ENCODE assay signal across 1 cellular context in the genomic region with DNA sequence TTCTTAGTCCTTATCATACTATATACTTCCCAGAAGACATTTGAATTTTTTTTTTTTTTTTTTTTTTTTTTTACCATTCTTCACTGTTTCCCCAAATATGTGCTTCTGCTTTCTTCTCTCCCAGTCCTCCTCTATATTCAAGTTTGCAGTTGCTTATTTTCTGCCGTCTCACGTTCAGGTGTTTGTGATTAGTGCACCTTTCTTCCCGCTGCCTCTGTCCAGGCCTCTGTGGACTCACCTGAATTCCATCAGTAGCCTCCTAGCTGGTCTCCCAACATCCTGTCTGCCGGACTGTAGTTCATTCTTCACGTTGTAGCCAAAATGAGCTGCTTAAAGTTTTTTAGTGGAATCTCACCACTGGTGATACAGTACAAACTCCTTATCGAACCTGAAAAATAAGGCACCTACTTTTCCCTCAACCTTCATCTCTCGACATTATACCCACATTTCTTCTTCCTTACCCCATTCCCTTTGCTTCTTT.
TF ChIP-seq lines count a peak whose summit lies in the region.

No MANE protein-coding gene starts in this region.

TF ChIP-seq in K562, 482 proteins besides CTCF, POLR2A, EP300 and RAD21 (continues in another document):
- TF ChIP-seq GTF2F1 (IDR thresholded peaks at IDR 0.05; ENCODE audit: low read depth, low read length) (no peak), CHD2 (IDR thresholded peaks at IDR 0.05; ENCODE audit: low read depth, low read length) (no peak), PHF8 (IDR thresholded peaks at IDR 0.05; ENCODE audit: borderline replicate concordance, low read length) (no peak), THRAP3 (IDR thresholded peaks at IDR 0.05; ENCODE audit: borderline replicate concordance) (no peak), MEF2D (tag; conservative IDR thresholded peaks at IDR 0.05; ENCODE audit: low read depth) (no peak), ILF3 (IDR thresholded peaks at IDR 0.05; ENCODE audit: borderline replicate concordance) (no peak), BMI1 (IDR thresholded peaks at IDR 0.05; ENCODE audit: low read length) (no peak), POLR3G (IDR thresholded peaks at IDR 0.05; ENCODE audit: extremely low read depth, insufficient read length, insufficient replicate concordance) (no peak), POLR2H (tag; IDR thresholded peaks at IDR 0.05; ENCODE audit: low read depth) (0 out of 2 replicates have a peak, but pooled peaks have one; percentile 1), FOXJ2 (tag; IDR thresholded peaks at IDR 0.05) (no peak), ZNF224 (CRISPR knock-in tag; IDR thresholded peaks at IDR 0.05) (no peak), GABPA (tag; conservative IDR thresholded peaks at IDR 0.05; ENCODE audit: low read depth) (no peak), TEAD1 (CRISPR knock-in tag; IDR thresholded peaks at IDR 0.05) (no peak), KLF6 (CRISPR knock-in tag; IDR thresholded peaks at IDR 0.05; ENCODE audit: borderline replicate concordance) (no peak), RBM34 (IDR thresholded peaks at IDR 0.05; ENCODE audit: borderline replicate concordance, insufficient read depth, low read length) (no peak), COPS2 (conservative IDR thresholded peaks at IDR 0.05) (no peak), ZFX (CRISPR knock-in tag; IDR thresholded peaks at IDR 0.05) (peak; percentile 6; the same call in 1 of the 2 replicates), ARID1B (IDR thresholded peaks at IDR 0.05) (0 out of 2 replicates have a peak, but pooled peaks have one; percentile 2), ZNF282 (CRISPR knock-in tag; IDR thresholded peaks at IDR 0.05) (no peak), NFXL1 (CRISPR knock-in tag; IDR thresholded peaks at IDR 0.05) (no peak), SMARCA4 (IDR thresholded peaks at IDR 0.05) (peak; percentile 16; the same call in 1 of the 2 replicates), ZNF174 (CRISPR knock-in tag; IDR thresholded peaks at IDR 0.05) (no peak), ZBED1 (IDR thresholded peaks at IDR 0.05) (no peak), KLF10 (CRISPR knock-in tag; IDR thresholded peaks at IDR 0.05) (no peak)
- TF ChIP-seq, protein P1, sequence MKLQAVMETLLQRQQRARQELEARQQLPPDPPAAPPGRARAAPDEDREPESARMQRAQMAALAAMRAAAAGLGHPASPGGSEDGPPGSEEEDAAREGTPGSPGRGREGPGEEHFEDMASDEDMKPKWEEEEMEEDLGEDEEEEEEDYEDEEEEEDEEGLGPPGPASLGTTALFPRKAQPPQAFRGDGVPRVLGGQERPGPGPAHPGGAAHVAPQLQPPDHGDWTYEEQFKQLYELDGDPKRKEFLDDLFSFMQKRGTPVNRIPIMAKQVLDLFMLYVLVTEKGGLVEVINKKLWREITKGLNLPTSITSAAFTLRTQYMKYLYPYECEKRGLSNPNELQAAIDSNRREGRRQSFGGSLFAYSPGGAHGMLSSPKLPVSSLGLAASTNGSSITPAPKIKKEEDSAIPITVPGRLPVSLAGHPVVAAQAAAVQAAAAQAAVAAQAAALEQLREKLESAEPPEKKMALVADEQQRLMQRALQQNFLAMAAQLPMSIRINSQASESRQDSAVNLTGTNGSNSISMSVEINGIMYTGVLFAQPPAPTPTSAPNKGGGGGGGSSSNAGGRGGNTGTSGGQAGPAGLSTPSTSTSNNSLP (IDR thresholded peaks at IDR 0.05; ENCODE audit: borderline replicate concordance, low read depth, low read length) = no peak
- TF ChIP-seq, protein P2, sequence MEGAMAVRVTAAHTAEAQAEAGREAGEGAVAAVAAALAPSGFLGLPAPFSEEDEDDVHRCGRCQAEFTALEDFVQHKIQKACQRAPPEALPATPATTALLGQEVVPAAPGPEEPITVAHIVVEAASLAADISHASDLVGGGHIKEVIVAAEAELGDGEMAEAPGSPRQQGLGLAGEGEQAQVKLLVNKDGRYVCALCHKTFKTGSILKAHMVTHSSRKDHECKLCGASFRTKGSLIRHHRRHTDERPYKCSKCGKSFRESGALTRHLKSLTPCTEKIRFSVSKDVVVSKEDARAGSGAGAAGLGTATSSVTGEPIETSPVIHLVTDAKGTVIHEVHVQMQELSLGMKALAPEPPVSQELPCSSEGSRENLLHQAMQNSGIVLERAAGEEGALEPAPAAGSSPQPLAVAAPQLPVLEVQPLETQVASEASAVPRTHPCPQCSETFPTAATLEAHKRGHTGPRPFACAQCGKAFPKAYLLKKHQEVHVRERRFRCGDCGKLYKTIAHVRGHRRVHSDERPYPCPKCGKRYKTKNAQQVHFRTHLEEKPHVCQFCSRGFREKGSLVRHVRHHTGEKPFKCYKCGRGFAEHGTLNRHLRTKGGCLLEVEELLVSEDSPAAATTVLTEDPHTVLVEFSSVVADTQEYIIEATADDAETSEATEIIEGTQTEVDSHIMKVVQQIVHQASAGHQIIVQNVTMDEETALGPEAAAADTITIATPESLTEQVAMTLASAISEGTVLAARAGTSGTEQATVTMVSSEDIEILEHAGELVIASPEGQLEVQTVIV (CRISPR knock-in tag; IDR thresholded peaks at IDR 0.05; ENCODE audit: borderline replicate concordance) = no peak
- TF ChIP-seq, protein P3, sequence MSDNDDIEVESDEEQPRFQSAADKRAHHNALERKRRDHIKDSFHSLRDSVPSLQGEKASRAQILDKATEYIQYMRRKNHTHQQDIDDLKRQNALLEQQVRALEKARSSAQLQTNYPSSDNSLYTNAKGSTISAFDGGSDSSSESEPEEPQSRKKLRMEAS (CRISPR knock-in tag; IDR thresholded peaks at IDR 0.05) = no peak
- TF ChIP-seq, protein P4, sequence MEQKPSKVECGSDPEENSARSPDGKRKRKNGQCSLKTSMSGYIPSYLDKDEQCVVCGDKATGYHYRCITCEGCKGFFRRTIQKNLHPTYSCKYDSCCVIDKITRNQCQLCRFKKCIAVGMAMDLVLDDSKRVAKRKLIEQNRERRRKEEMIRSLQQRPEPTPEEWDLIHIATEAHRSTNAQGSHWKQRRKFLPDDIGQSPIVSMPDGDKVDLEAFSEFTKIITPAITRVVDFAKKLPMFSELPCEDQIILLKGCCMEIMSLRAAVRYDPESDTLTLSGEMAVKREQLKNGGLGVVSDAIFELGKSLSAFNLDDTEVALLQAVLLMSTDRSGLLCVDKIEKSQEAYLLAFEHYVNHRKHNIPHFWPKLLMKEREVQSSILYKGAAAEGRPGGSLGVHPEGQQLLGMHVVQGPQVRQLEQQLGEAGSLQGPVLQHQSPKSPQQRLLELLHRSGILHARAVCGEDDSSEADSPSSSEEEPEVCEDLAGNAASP (IDR thresholded peaks at IDR 0.05) = no peak
- TF ChIP-seq, protein P5, sequence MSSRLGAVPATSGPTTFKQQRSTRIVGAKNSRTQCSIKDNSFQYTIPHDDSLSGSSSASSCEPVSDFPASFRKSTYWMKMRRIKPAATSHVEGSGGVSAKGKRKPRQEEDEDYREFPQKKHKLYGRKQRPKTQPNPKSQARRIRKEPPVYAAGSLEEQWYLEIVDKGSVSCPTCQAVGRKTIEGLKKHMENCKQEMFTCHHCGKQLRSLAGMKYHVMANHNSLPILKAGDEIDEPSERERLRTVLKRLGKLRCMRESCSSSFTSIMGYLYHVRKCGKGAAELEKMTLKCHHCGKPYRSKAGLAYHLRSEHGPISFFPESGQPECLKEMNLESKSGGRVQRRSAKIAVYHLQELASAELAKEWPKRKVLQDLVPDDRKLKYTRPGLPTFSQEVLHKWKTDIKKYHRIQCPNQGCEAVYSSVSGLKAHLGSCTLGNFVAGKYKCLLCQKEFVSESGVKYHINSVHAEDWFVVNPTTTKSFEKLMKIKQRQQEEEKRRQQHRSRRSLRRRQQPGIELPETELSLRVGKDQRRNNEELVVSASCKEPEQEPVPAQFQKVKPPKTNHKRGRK (tag; IDR thresholded peaks at IDR 0.05) = peak; percentile 86
- TF ChIP-seq, protein P6, sequence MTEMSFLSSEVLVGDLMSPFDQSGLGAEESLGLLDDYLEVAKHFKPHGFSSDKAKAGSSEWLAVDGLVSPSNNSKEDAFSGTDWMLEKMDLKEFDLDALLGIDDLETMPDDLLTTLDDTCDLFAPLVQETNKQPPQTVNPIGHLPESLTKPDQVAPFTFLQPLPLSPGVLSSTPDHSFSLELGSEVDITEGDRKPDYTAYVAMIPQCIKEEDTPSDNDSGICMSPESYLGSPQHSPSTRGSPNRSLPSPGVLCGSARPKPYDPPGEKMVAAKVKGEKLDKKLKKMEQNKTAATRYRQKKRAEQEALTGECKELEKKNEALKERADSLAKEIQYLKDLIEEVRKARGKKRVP (CRISPR knock-in tag; IDR thresholded peaks at IDR 0.05) = no peak
- TF ChIP-seq, protein P7, sequence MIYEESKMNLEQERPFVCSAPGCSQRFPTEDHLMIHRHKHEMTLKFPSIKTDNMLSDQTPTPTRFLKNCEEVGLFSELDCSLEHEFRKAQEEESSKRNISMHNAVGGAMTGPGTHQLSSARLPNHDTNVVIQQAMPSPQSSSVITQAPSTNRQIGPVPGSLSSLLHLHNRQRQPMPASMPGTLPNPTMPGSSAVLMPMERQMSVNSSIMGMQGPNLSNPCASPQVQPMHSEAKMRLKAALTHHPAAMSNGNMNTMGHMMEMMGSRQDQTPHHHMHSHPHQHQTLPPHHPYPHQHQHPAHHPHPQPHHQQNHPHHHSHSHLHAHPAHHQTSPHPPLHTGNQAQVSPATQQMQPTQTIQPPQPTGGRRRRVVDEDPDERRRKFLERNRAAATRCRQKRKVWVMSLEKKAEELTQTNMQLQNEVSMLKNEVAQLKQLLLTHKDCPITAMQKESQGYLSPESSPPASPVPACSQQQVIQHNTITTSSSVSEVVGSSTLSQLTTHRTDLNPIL (CRISPR knock-in tag; IDR thresholded peaks at IDR 0.05) = no peak
- TF ChIP-seq, protein P8, sequence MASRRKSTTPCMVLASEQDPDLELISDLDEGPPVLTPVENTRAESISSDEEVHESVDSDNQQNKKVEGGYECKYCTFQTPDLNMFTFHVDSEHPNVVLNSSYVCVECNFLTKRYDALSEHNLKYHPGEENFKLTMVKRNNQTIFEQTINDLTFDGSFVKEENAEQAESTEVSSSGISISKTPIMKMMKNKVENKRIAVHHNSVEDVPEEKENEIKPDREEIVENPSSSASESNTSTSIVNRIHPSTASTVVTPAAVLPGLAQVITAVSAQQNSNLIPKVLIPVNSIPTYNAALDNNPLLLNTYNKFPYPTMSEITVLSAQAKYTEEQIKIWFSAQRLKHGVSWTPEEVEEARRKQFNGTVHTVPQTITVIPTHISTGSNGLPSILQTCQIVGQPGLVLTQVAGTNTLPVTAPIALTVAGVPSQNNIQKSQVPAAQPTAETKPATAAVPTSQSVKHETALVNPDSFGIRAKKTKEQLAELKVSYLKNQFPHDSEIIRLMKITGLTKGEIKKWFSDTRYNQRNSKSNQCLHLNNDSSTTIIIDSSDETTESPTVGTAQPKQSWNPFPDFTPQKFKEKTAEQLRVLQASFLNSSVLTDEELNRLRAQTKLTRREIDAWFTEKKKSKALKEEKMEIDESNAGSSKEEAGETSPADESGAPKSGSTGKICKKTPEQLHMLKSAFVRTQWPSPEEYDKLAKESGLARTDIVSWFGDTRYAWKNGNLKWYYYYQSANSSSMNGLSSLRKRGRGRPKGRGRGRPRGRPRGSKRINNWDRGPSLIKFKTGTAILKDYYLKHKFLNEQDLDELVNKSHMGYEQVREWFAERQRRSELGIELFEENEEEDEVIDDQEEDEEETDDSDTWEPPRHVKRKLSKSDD (conservative IDR thresholded peaks at IDR 0.05; ENCODE audit: low read length) = no peak
- TF ChIP-seq, protein P9, sequence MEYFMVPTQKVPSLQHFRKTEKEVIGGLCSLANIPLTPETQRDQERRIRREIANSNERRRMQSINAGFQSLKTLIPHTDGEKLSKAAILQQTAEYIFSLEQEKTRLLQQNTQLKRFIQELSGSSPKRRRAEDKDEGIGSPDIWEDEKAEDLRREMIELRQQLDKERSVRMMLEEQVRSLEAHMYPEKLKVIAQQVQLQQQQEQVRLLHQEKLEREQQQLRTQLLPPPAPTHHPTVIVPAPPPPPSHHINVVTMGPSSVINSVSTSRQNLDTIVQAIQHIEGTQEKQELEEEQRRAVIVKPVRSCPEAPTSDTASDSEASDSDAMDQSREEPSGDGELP (CRISPR knock-in tag; IDR thresholded peaks at IDR 0.05; ENCODE audit: borderline replicate concordance) = no peak
